Comparison of ENCODE assay signal across 8 cellular contexts in genomic region chr1:156601892-156602291, GRCh38. TPM values are rescaled to one million over a fixed set of nuclear protein-coding genes. Genes with fewer than 3 reads are reported as not detected.
DNase-seq lines count a peak whose midpoint lies in the region; ATAC-seq and TF ChIP-seq lines count a peak whose summit lies in the region.

No MANE protein-coding gene starts in this region.

- no peaks in the 10 kb centered on the region for H3K27me3 Mint-ChIP-seq in activated T-cell treated with anti-CD3 and anti-CD28 coated beads, Interleukin-2, amount 50 U/mL, for 4 hours (ENCODE audit: low read depth)
- no peaks in the 10 kb centered on the region for H3K27me3 Mint-ChIP-seq in WTC11 (ENCODE audit: low read depth)

- no peak for DNase-seq in activated T-cell treated with anti-CD3 and anti-CD28 coated beads, Interleukin-2, amount 50 U/mL, for 4 hours
- no peak for DNase-seq in activated T-cell treated with anti-CD3 and anti-CD28 coated beads, Interleukin-2, amount 50 U/mL, for 1 hour
- DNase-seq in WTC11 (ENCODE audit: low spot score), result no peak
- DNase-seq in suprapubic skin (ENCODE audit: low spot score in 2 of 2), result no peak
- no peak for DNase-seq in DMS153 (lab: John Stamatoyannopoulos, UW)
- no peak for DNase-seq in HT-29 (ENCODE audit: low spot score)

- TF ChIP-seq POLR2A in suprapubic skin (IDR thresholded peaks at IDR 0.05), result no peak

- no peaks in the 10 kb centered on the region for H3K9me3 Mint-ChIP-seq in activated T-cell treated with anti-CD3 and anti-CD28 coated beads, Interleukin-2, amount 50 U/mL, for 4 hours
- H3K9me3 Mint-ChIP-seq in WTC11, result no peaks in the 10 kb centered on the region

- H3K4me3 ChIP-seq in iPS-18a (ENCODE audit: low read length) (peak overlapping the region; percentile 99), suprapubic skin (peak overlapping the region; percentile 67)

- peak in 1 of 2 donors; percentile 2 for ATAC-seq in activated T-cell treated with anti-CD3 and anti-CD28 coated beads, Interleukin-2, amount 50 U/mL, for 4 hours
- ATAC-seq in WTC11, result peak; percentile 4; the same call in 1 of the 2 replicates
- no peak for ATAC-seq in GM21576 (IDR thresholded peaks at IDR 0.05; ENCODE audit: unreplicated experiment)

- H3K9me3 ChIP-seq in iPS-18a (ENCODE audit: control insufficient read depth, low read depth, low read length) (no peaks in the 10 kb centered on the region), suprapubic skin (no peaks in the 10 kb centered on the region)

- H3K27me3 ChIP-seq in iPS-18a (ENCODE audit: control insufficient read depth, insufficient read depth, low read length), result no peaks in the 10 kb centered on the region
- no peaks in the 10 kb centered on the region for H3K27me3 ChIP-seq in suprapubic skin

- peaks cover 35% of the 10 kb centered on the region for H3K4me1 Mint-ChIP-seq in activated T-cell treated with anti-CD3 and anti-CD28 coated beads, Interleukin-2, amount 50 U/mL, for 4 hours (ENCODE audit: low read depth)
- H3K4me1 Mint-ChIP-seq in WTC11, result peaks cover 13% of the 10 kb centered on the region

- CTCF ChIA-PET in WTC11 (lab: Charles Lee), result interaction anchor here (0.6 to 5.5 kb wide), 19 partner anchors 10 to 156 kb away, joined by 3 to 27 read pairs (median 6); partner anchors contain the start of genes BCAN, HAPLN2, NAXE and TTC24

- H3K27ac ChIP-seq in iPS-18a (ENCODE audit: low read length) (peak overlapping the region; percentile 78), suprapubic skin (peak overlapping the region; percentile 70)

- peaks cover 22% of the 10 kb centered on the region for H3K36me3 Mint-ChIP-seq in activated T-cell treated with anti-CD3 and anti-CD28 coated beads, Interleukin-2, amount 50 U/mL, for 4 hours (ENCODE audit: insufficient read depth)
- peaks cover 22% of the 10 kb centered on the region for H3K36me3 Mint-ChIP-seq in WTC11

- H3K36me3 ChIP-seq in iPS-18a (ENCODE audit: control insufficient read depth, low read depth, low read length), result peaks cover 22% of the 10 kb centered on the region
- H3K36me3 ChIP-seq in suprapubic skin, result peaks cover 20% of the 10 kb centered on the region

- H3K4me1 ChIP-seq in iPS-18a (ENCODE audit: control insufficient read depth, low read depth, low read length), result no peaks in the 10 kb centered on the region
- peaks cover 24% of the 10 kb centered on the region for H3K4me1 ChIP-seq in suprapubic skin

- TF ChIP-seq CTCF in WTC11 (IDR thresholded peaks at IDR 0.05) (no peak), suprapubic skin (IDR thresholded peaks at IDR 0.05) (no peak)

- peak overlapping the region; percentile 98 for H3K27ac Mint-ChIP-seq in WTC11

- H3K4me3 Mint-ChIP-seq in activated T-cell treated with anti-CD3 and anti-CD28 coated beads, Interleukin-2, amount 50 U/mL, for 4 hours, result peak overlapping the region; percentile 96
- H3K4me3 Mint-ChIP-seq in WTC11, result peak overlapping the region; percentile 94

- WGBS in suprapubic skin, result 58% methylated on average over 12 of the region's 12 CpGs

- POLR2A ChIA-PET in WTC11 (lab: Charles Lee), result interaction anchor here (0.5 to 1.8 kb wide), 2 partner anchors 10 to 101 kb away, joined by 3 to 6 read pairs; partner anchors contain the start of genes MEF2D and NAXE

- peak overlapping the region; percentile 95 for H3K9ac ChIP-seq in iPS-18a (ENCODE audit: low read length)

- no peak for TF ChIP-seq EP300 in suprapubic skin (IDR thresholded peaks at IDR 0.05)

TF ChIP-seq in WTC11, 78 proteins besides CTCF, POLR2A, EP300 and RAD21:
- TF ChIP-seq ZNF121 (CRISPR knock-in tag; IDR thresholded peaks at IDR 0.05) (peak; percentile 88), MAX (CRISPR knock-in tag; IDR thresholded peaks at IDR 0.05) (no peak), ETV6 (CRISPR knock-in tag; IDR thresholded peaks at IDR 0.05) (no peak)

RNA-seq across cellular contexts. Expression of gene GPATCH4, which starts 0.6 kb away (rescaled TPM):
- total RNA-seq in activated T-cell treated with anti-CD3 and anti-CD28 coated beads, Interleukin-2, amount 50 U/mL, for 4 hours, result 100 to 1,000 TPM; 171 to 190 (median 174) TPM
- total RNA-seq in WTC11 (2021) (37.1 to 50.1 TPM (median 38.2 TPM) in 3 replicates), suprapubic skin (10 to 100 TPM; 15.9 to 25.1 (median 20.5) TPM)
- 19.4 and 28.8 TPM in 2 replicates for total RNA-seq in HT-29 (2014; rRNA removed; shearing (Covaris generic))

RNA-seq across cellular contexts. Expression of gene NAXE, which starts 10.3 kb away (rescaled TPM):
- 100 to 1,000 TPM in 1 of 3 donors, 10 to 100 TPM in 2; 80.3 to 102 (median 83.7) TPM for total RNA-seq in activated T-cell treated with anti-CD3 and anti-CD28 coated beads, Interleukin-2, amount 50 U/mL, for 4 hours
- total RNA-seq in WTC11 (2021) (81.6 to 98.1 TPM (median 92.8 TPM) in 3 replicates), suprapubic skin (10 to 100 TPM; 42.7 to 80.8 (median 63.3) TPM)
- 206 and 220 TPM in 2 replicates for total RNA-seq in HT-29 (2014; rRNA removed; shearing (Covaris generic))

RNA-seq across cellular contexts. Expression of gene HAPLN2, which starts 17.3 kb away (rescaled TPM):
- total RNA-seq in activated T-cell treated with anti-CD3 and anti-CD28 coated beads, Interleukin-2, amount 50 U/mL, for 4 hours, result not detected
- 1.1 to 1.3 TPM (median 1.2 TPM) in 3 replicates for total RNA-seq in WTC11 (2021)
- total RNA-seq in suprapubic skin, result 1 to 10 TPM in 2 of 4 donors, not detected in 2; 1.0 to 2.9 TPM
- total RNA-seq in HT-29 (2014; rRNA removed; shearing (Covaris generic)), result 0.10 TPM in 1 of 2 replicates, not detected in the other

RNA-seq across cellular contexts. Expression of gene TTC24, which starts 22.4 kb away (rescaled TPM):
- total RNA-seq in activated T-cell treated with anti-CD3 and anti-CD28 coated beads, Interleukin-2, amount 50 U/mL, for 4 hours, result 10 to 100 TPM in 1 of 3 donors, 1 to 10 TPM in 2; 2.9 to 10.9 (median 5.4) TPM
- 0.09 to 0.20 TPM (median 0.11 TPM) in 3 replicates for total RNA-seq in WTC11 (2021)
- not detected for total RNA-seq in suprapubic skin
- not detected in 2 replicates for total RNA-seq in HT-29 (2014; rRNA removed; shearing (Covaris generic))

RNA-seq across cellular contexts. Expression of gene IQGAP3, which starts 29.5 kb away (rescaled TPM):
- under 1 TPM; 0.18 to 0.38 (median 0.37) TPM for total RNA-seq in activated T-cell treated with anti-CD3 and anti-CD28 coated beads, Interleukin-2, amount 50 U/mL, for 4 hours
- total RNA-seq in WTC11 (2021) (30.8 to 33.3 TPM (median 33.3 TPM) in 3 replicates), suprapubic skin (1 to 10 TPM; 2.2 to 5.7 (median 4.5) TPM)
- 55.3 and 61.7 TPM in 2 replicates for total RNA-seq in HT-29 (2014; rRNA removed; shearing (Covaris generic))
